In genomic region chr11:106133529-106133928, GRCh38 we compare ENCODE assay signal across 10 cellular contexts. TPM values are rescaled to one million over a fixed set of nuclear protein-coding genes. Genes with fewer than 3 reads are reported as not detected.
DNase-seq lines count a peak whose midpoint lies in the region; ATAC-seq and TF ChIP-seq lines count a peak whose summit lies in the region.
"Had no signal": no experiment of that assay in that cellular context is flagged by ENCODE, and none has a peak within 500 bp of the region (broad histone marks: within the 10 kb centered on the region; RNA-seq: fewer than 3 reads in every experiment).

No MANE protein-coding gene starts in this region.

- no peaks in the 10 kb centered on the region for H3K4me1 Mint-ChIP-seq in stimulated activated naive B cell treated with anti-CD40 and anti-IgM and Interleukin-4, amounts not matched to agents 10 μg/mL and 1 μg/mL and 100 μg/mL, for 72 hours
- H3K4me1 Mint-ChIP-seq: mesothelial cell of epicardium had no signal

- no peak overlapping the region for H3K23ac ChIP-seq in neuronal stem cell (ENCODE audit: low read depth, low read length, poor library complexity)

- no peak overlapping the region for H4K8ac ChIP-seq in neuronal stem cell (ENCODE audit: low read depth, low read length)

- DNase-seq in Karpas-422 (peak; percentile 72), astrocyte of the spinal cord (ENCODE audit: low read depth, low spot score) (no peak), osteoblast (ENCODE audit: insufficient read length, low spot score, missing footprints) (no peak), neuronal stem cell (ENCODE audit: low spot score) (no peak)
- DNase-seq in stimulated activated naive B cell treated with anti-CD40 and anti-IgM and Interleukin-4, amounts not matched to agents 10 μg/mL and 1 μg/mL and 100 μg/mL, for 72 hours = no peak
- DNase-seq: activated T-cell treated with anti-CD3 and anti-CD28 coated beads, Interleukin-2, amount 50 U/mL, for 72 hours; GF-D8 had no signal

- no peak overlapping the region for H2BK120ac ChIP-seq in neuronal stem cell (ENCODE audit: low read depth, low read length)

- H3K9ac ChIP-seq in Karpas-422 (ENCODE audit: low read length) = no peak overlapping the region
- H3K9ac ChIP-seq in neuronal stem cell (ENCODE audit: low read depth, low read length, poor library complexity) = no peak overlapping the region

- no peak overlapping the region for H4K91ac ChIP-seq in neuronal stem cell (ENCODE audit: low read depth, low read length, poor library complexity)

- H3K4me1 ChIP-seq in Karpas-422 (ENCODE audit: low read length) = no peaks in the 10 kb centered on the region
- no peaks in the 10 kb centered on the region for H3K4me1 ChIP-seq in osteoblast (ENCODE audit: insufficient read depth, low read length)
- no peaks in the 10 kb centered on the region for H3K4me1 ChIP-seq in neuronal stem cell (ENCODE audit: control insufficient read depth in 2 of 2, insufficient read depth in 1 of 2, low read depth in 1 of 2, low read length in 2 of 2)

- peaks cover 10 to 14% of the 10 kb centered on the region in 2 donors for H3K27me3 Mint-ChIP-seq in stimulated activated naive B cell treated with anti-CD40 and anti-IgM and Interleukin-4, amounts not matched to agents 10 μg/mL and 1 μg/mL and 100 μg/mL, for 72 hours

- H3K36me3 ChIP-seq in Karpas-422 (ENCODE audit: insufficient read depth, low read length) = no peaks in the 10 kb centered on the region
- no peaks in the 10 kb centered on the region for H3K36me3 ChIP-seq in osteoblast (ENCODE audit: insufficient read depth, low read length)
- H3K36me3 ChIP-seq in neuronal stem cell (replicated peaks in 1 of 2; ENCODE audit: control insufficient read depth in 2 of 2, insufficient read depth in 2 of 2, low read length in 2 of 2) = no peaks in the 10 kb centered on the region

- H3K36me3 Mint-ChIP-seq in stimulated activated naive B cell treated with anti-CD40 and anti-IgM and Interleukin-4, amounts not matched to agents 10 μg/mL and 1 μg/mL and 100 μg/mL, for 72 hours = no peaks in the 10 kb centered on the region
- H3K36me3 Mint-ChIP-seq: mesothelial cell of epicardium had no signal

- no peak for ATAC-seq in stimulated activated naive B cell treated with anti-CD40 and anti-IgM and Interleukin-4, amounts not matched to agents 10 μg/mL and 1 μg/mL and 100 μg/mL, for 72 hours (replicated peaks)
- no peak for ATAC-seq in GM18870 (IDR thresholded peaks at IDR 0.05; ENCODE audit: unreplicated experiment)
- ATAC-seq: activated T-cell treated with anti-CD3 and anti-CD28 coated beads, Interleukin-2, amount 50 U/mL, for 72 hours had no signal

- no peaks in the 10 kb centered on the region for H3K9me2 ChIP-seq in Karpas-422 (replicated peaks; ENCODE audit: insufficient read depth, low read length)

- no peak overlapping the region for H2BK5ac ChIP-seq in neuronal stem cell (ENCODE audit: low read length)

- no peak overlapping the region for H3K18ac ChIP-seq in neuronal stem cell (ENCODE audit: low read length)

- H3K27me3 ChIP-seq in Karpas-422 (ENCODE audit: low read length) (no peaks in the 10 kb centered on the region), osteoblast (ENCODE audit: insufficient read depth, low read length) (no peaks in the 10 kb centered on the region), neuronal stem cell (ENCODE audit: control insufficient read depth in 3 of 3, insufficient read depth in 3 of 3, low read depth in 1 of 3, low read length in 3 of 3) (no peaks in the 10 kb centered on the region)

- TF ChIP-seq CTCF in GM12875 (IDR thresholded peaks at IDR 0.05; ENCODE audit: borderline replicate concordance, insufficient read depth, low read depth, low read length) (0 out of 2 replicates have a peak, but pooled peaks have one; percentile 6), astrocyte of the spinal cord (IDR thresholded peaks at IDR 0.05; ENCODE audit: low read depth, low read length) (peak; percentile 2), osteoblast (IDR thresholded peaks at IDR 0.05; ENCODE audit: extremely low read depth, low read depth, low read length) (peak; percentile 18)

- no peak overlapping the region for H2BK15ac ChIP-seq in neuronal stem cell (ENCODE audit: low read length)

- no peak overlapping the region for H3K14ac ChIP-seq in neuronal stem cell (ENCODE audit: low read length)

- no peak overlapping the region for H3K27ac Mint-ChIP-seq in stimulated activated naive B cell treated with anti-CD40 and anti-IgM and Interleukin-4, amounts not matched to agents 10 μg/mL and 1 μg/mL and 100 μg/mL, for 72 hours
- H3K27ac Mint-ChIP-seq: activated T-cell treated with anti-CD3 and anti-CD28 coated beads, Interleukin-2, amount 50 U/mL, for 72 hours; mesothelial cell of epicardium had no signal

- H4K20me1 ChIP-seq in Karpas-422 (ENCODE audit: insufficient read depth, low read depth, low read length) (no peaks in the 10 kb centered on the region), osteoblast (ENCODE audit: insufficient read depth, low read length) (no peaks in the 10 kb centered on the region)

- H3K4me3 Mint-ChIP-seq in stimulated activated naive B cell treated with anti-CD40 and anti-IgM and Interleukin-4, amounts not matched to agents 10 μg/mL and 1 μg/mL and 100 μg/mL, for 72 hours = no peak overlapping the region
- H3K4me3 Mint-ChIP-seq: activated T-cell treated with anti-CD3 and anti-CD28 coated beads, Interleukin-2, amount 50 U/mL, for 72 hours; mesothelial cell of epicardium had no signal

- H3K79me2 ChIP-seq in Karpas-422 (ENCODE audit: low read length) (no peaks in the 10 kb centered on the region), osteoblast (ENCODE audit: insufficient read depth, low read length) (no peaks in the 10 kb centered on the region)

- in situ Hi-C loops in astrocyte of the spinal cord (cut with HindIII; ENCODE audit: low sequenced_read_pairs) = no loop called here

- no peak overlapping the region for H2AFZ ChIP-seq in Karpas-422 (ENCODE audit: low read length)
- no peak overlapping the region for H2AFZ ChIP-seq in osteoblast (ENCODE audit: low read length)
- no peak overlapping the region for H2AFZ ChIP-seq in neuronal stem cell (ENCODE audit: low read length)

- H3K27ac ChIP-seq in Karpas-422 (ENCODE audit: low read length) = no peak overlapping the region
- H3K27ac ChIP-seq in osteoblast (ENCODE audit: low read depth, low read length) = no peak overlapping the region
- no peak overlapping the region for H3K27ac ChIP-seq in neuronal stem cell (replicated peaks; ENCODE audit: low read length)

- H2BK12ac ChIP-seq in neuronal stem cell (ENCODE audit: low read length) = no peak overlapping the region

- H3K4me3 ChIP-seq in GM12875 (ENCODE audit: low read depth, low read length) = no peak overlapping the region
- H3K4me3 ChIP-seq in Karpas-422 (ENCODE audit: low read length) = no peak overlapping the region
- no peak overlapping the region for H3K4me3 ChIP-seq in astrocyte of the spinal cord (ENCODE audit: low read depth, low read length)
- no peak overlapping the region for H3K4me3 ChIP-seq in osteoblast (ENCODE audit: insufficient read depth, low read length)
- H3K4me3 ChIP-seq in neuronal stem cell (ENCODE audit: low read length in 2 of 2) = no peak overlapping the region

- H2AK5ac ChIP-seq in neuronal stem cell (ENCODE audit: low read depth, low read length) = no peak overlapping the region

- H3K9me3 ChIP-seq in Karpas-422 (ENCODE audit: low read length) = no peaks in the 10 kb centered on the region
- no peaks in the 10 kb centered on the region for H3K9me3 ChIP-seq in osteoblast (ENCODE audit: low read depth, low read length)
- no peaks in the 10 kb centered on the region for H3K9me3 ChIP-seq in neuronal stem cell (replicated peaks in 1 of 2; ENCODE audit: control insufficient read depth in 2 of 2, insufficient read depth in 1 of 2, low read depth in 1 of 2, low read length in 2 of 2)

- H3K9me3 Mint-ChIP-seq in stimulated activated naive B cell treated with anti-CD40 and anti-IgM and Interleukin-4, amounts not matched to agents 10 μg/mL and 1 μg/mL and 100 μg/mL, for 72 hours = peaks cover 0 to 2% of the 10 kb centered on the region in 2 donors
- H3K9me3 Mint-ChIP-seq: activated T-cell treated with anti-CD3 and anti-CD28 coated beads, Interleukin-2, amount 50 U/mL, for 72 hours had no signal

- no peak overlapping the region for H3K4ac ChIP-seq in neuronal stem cell (ENCODE audit: low read length)

- no peak overlapping the region for H3K4me2 ChIP-seq in Karpas-422 (ENCODE audit: low read depth, low read length, poor library complexity, severe bottlenecking)
- H3K4me2 ChIP-seq in osteoblast (ENCODE audit: insufficient read depth, low read length) = no peak overlapping the region
- no peak overlapping the region for H3K4me2 ChIP-seq in neuronal stem cell (ENCODE audit: insufficient read depth, low read length, poor library complexity, severe bottlenecking)

- no peaks in the 10 kb centered on the region for H3K79me1 ChIP-seq in neuronal stem cell (ENCODE audit: low read depth, low read length)

RNA-seq across cellular contexts. Expression of gene AASDHPPT, which starts 56.1 kb away (rescaled TPM):
- total RNA-seq in Karpas-422 (2014; rRNA removed; shearing (Covaris generic); ENCODE audit: low replicate concordance) = 127 and 222 TPM in 2 replicates
- total RNA-seq in osteoblast = 40.7 and 41.6 TPM in 2 replicates
- polyA plus RNA-seq in neuronal stem cell (2013, experiment 1 of 2) = 58.0 TPM
- 60.9 TPM for polyA plus RNA-seq in neuronal stem cell (2013, experiment 2 of 2)

RNA-seq across cellular contexts. Expression of gene KBTBD3, which starts 56.4 kb away (rescaled TPM):
- total RNA-seq in Karpas-422 (2014; rRNA removed; shearing (Covaris generic); ENCODE audit: low replicate concordance) = 7.6 and 13.2 TPM in 2 replicates
- 3.8 and 4.3 TPM in 2 replicates for total RNA-seq in osteoblast
- 3.9 TPM for polyA plus RNA-seq in neuronal stem cell (2013, experiment 1 of 2)
- polyA plus RNA-seq in neuronal stem cell (2013, experiment 2 of 2) = 4.0 TPM
